Comparison of ENCODE assay signal across 8 cellular contexts in the genomic region with DNA sequence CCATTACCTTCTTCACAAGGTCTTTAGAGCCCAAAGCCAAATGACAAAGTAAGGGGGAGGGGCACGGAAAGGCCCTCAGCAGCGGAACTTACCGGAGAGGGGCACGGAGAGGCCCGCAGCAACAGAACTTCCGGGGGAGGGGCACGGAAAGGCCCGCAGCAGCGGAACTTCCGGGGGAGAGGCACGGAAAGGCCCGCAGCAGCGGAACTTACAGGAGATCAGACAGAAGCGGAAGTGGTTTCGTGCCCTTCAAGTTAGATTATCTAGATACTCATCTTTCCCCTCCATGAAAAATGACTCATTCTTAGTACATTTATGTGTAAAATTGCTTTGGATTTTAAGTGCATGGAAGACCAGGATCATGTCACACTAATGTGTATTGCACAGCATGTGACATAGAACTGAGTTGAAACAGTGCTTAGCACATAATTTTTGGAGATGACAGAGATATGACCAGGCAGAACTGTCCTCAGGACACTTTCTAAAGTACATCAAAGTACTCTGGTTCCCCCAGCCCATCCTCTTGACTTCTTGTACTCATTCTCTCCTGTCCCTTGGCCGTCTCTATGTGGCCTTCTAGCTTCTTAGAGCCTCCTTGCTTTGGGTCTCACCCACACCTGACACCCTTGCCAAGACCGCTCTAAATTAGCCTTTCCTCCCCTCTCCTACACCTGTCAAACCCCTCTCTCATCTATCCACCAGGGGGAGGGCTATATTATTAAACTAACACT. TPM values are rescaled to one million over a fixed set of nuclear protein-coding genes. Genes with fewer than 3 reads are reported as not detected.
DNase-seq lines count a peak whose midpoint lies in the region; ATAC-seq and TF ChIP-seq lines count a peak whose summit lies in the region.

No MANE protein-coding gene starts in this region.

- H3K9me3 Mint-ChIP-seq in CD14-positive monocyte, result peaks cover 12 to 39% (median 26%) of the 10 kb centered on the region in 7 donors

- TF ChIP-seq CTCF in CD14-positive monocyte (IDR thresholded peaks at IDR 0.05) (no peak), neutrophil (IDR thresholded peaks at IDR 0.05) (no peak)

- peaks cover 17% of the 10 kb centered on the region for H3K4me1 Mint-ChIP-seq in CD14-positive monocyte

- peaks cover 8 to 15% (median 13%) of the 10 kb centered on the region in 3 donors for H3K27me3 Mint-ChIP-seq in CD14-positive monocyte (ENCODE audit: low read depth in 3 of 3)

- DNase-seq in CD14-positive monocyte (ENCODE audit: low spot score) (peak; percentile 57), T-helper 1 cell (peak; percentile 47 to 90 (median 63)), adipocyte (ENCODE audit: low read depth) (peak; percentile 41), H4 (ENCODE audit: low spot score) (no peak), NCI-H1436 treated with DMSO at 0.1 percent for 48 hours (lab: John Stamatoyannopoulos, UW) (no peak)

- peak overlapping the region in 4 of 7 donors; percentile 22 to 58 (median 42) for H3K27ac Mint-ChIP-seq in CD14-positive monocyte

- H3K9me3 ChIP-seq in adipocyte (ENCODE audit: control insufficient read depth, low read length), result no peaks in the 10 kb centered on the region
- H3K9me3 ChIP-seq in neutrophil, result no peaks in the 10 kb centered on the region

- no peaks in the 10 kb centered on the region for H3K4me1 ChIP-seq in adipocyte (ENCODE audit: control insufficient read depth, insufficient read depth, low read length)
- peaks cover 0 to 9% of the 10 kb centered on the region in 2 experiments for H3K4me1 ChIP-seq in neutrophil (ENCODE audit: control insufficient read depth in 1 of 2, insufficient read depth in 1 of 2, low read depth in 1 of 2, low read length in 1 of 2)

- peak; percentile 82 for ATAC-seq in GM19351 (IDR thresholded peaks at IDR 0.05; ENCODE audit: unreplicated experiment)
- peak; percentile 78 for ATAC-seq in HG03439 (IDR thresholded peaks at IDR 0.05; ENCODE audit: unreplicated experiment)

- H3K36me3 Mint-ChIP-seq in CD14-positive monocyte, result no peaks in the 10 kb centered on the region

- intact Hi-C loops in CD14-positive monocyte (cut with micrococcal nuclease), result no loop called here

- H3K27me3 ChIP-seq in adipocyte (replicated peaks; ENCODE audit: control insufficient read depth, insufficient read depth, low read length) (peaks cover 7% of the 10 kb centered on the region), neutrophil (peaks cover 43% of the 10 kb centered on the region)

- H3K4me3 Mint-ChIP-seq in CD14-positive monocyte, result peak overlapping the region; percentile 72 to 79

- H3K27ac ChIP-seq in neutrophil, result peak overlapping the region; percentile 41

- no peak overlapping the region for H3K9ac ChIP-seq in adipocyte (ENCODE audit: low read length)

- H3K4me3 ChIP-seq in adipocyte (ENCODE audit: low read length) (peak overlapping the region; percentile 55), neutrophil (ENCODE audit: low read depth in 1 of 2, low read length in 1 of 2) (peak overlapping the region; percentile 24 to 30)

- H3K36me3 ChIP-seq in adipocyte (ENCODE audit: control insufficient read depth, insufficient read depth, low read length, severe bottlenecking), result no peaks in the 10 kb centered on the region
- no peaks in the 10 kb centered on the region for H3K36me3 ChIP-seq in neutrophil

RNA-seq across cellular contexts. Expression of gene TPTE2, which starts 25.7 kb away (rescaled TPM):
- polyA plus RNA-seq in CD14-positive monocyte, result not detected
- not detected in 2 replicates for total RNA-seq in H4 (2014; rRNA removed; shearing (Covaris generic))

RNA-seq across cellular contexts. Expression of gene MPHOSPH8, which starts 46.4 kb away (rescaled TPM):
- polyA plus RNA-seq in CD14-positive monocyte, result 1 to 10 TPM; 2.1 to 5.3 TPM
- total RNA-seq in H4 (2014; rRNA removed; shearing (Covaris generic)), result 4.8 and 5.7 TPM in 2 replicates

Comparison
In these comparisons a context has a peak if more than half of its experiments do, and no peak if none do; other contexts are left out.
1. DNase-seq: peak in CD14-positive monocyte (single experiment), T-helper 1 cell (5 of 5) and adipocyte (single experiment); none in H4 (single experiment) and NCI-H1436 treated with DMSO at 0.1 percent for 48 hours (single experiment).